ENCODE assay signal across 8 cellular contexts in genomic region chr19:19627716-19628498, GRCh38. TPM values are rescaled to one million over a fixed set of nuclear protein-coding genes. Genes with fewer than 3 reads are reported as not detected.
DNase-seq lines count a peak whose midpoint lies in the region; ATAC-seq and TF ChIP-seq lines count a peak whose summit lies in the region.

Gene LPAR2, minus strand, starts transcription at chr19:19628220. Its CDS starts 945 bp downstream, at chr19:19627275.

- peak within 1 kb of the TSS in 4 of 5 donors; percentile 39 to 67 (median 56) for H3K9ac ChIP-seq in subcutaneous abdominal adipose tissue (ENCODE audit: low read length in 5 of 5)

- peaks cover 5 to 50% (median 17%) of the 10 kb centered on the region in 4 donors for H3K4me1 Mint-ChIP-seq in CD4-positive, CD25-positive, alpha-beta regulatory T cell
- H3K4me1 Mint-ChIP-seq in natural killer cell, result peaks cover 20 to 29% of the 10 kb centered on the region in 2 donors

- H3K4me3 ChIP-seq in CD4-positive, CD25-positive, alpha-beta regulatory T cell (ENCODE audit: low read depth, low read length), result peak within 1 kb of the TSS; percentile 84
- H3K4me3 ChIP-seq in effector memory CD4-positive, alpha-beta T cell (ENCODE audit: insufficient read depth, low read depth, low read length, poor library complexity, severe bottlenecking), result peak within 1 kb of the TSS; percentile 68
- H3K4me3 ChIP-seq in subcutaneous abdominal adipose tissue (ENCODE audit: low read depth in 1 of 5, low read length in 5 of 5), result peak within 1 kb of the TSS; percentile 49 to 66 (median 56)

- peaks cover 16% of the 10 kb centered on the region for H3K36me3 Mint-ChIP-seq in CD4-positive, CD25-positive, alpha-beta regulatory T cell
- H3K36me3 Mint-ChIP-seq in natural killer cell, result peaks cover 2% of the 10 kb centered on the region

- peak within 1 kb of the TSS; percentile 89 to 99 (median 98) for H3K4me3 Mint-ChIP-seq in CD4-positive, CD25-positive, alpha-beta regulatory T cell
- peak within 1 kb of the TSS; percentile 86 for H3K4me3 Mint-ChIP-seq in natural killer cell

- intact Hi-C loops in natural killer cell (cut with micrococcal nuclease), result loop anchor here (1.0 to 2.0 kb wide), 2 partner anchors 10 to 15 kb away; partner anchors contain the start of genes GMIP and PBX4

- peak; percentile 83 to 85 for ATAC-seq in CD4-positive, CD25-positive, alpha-beta regulatory T cell (ENCODE audit: low read depth in 2 of 2)
- peak; percentile 60 for ATAC-seq in GM19463 (IDR thresholded peaks at IDR 0.05; ENCODE audit: unreplicated experiment)
- peak; percentile 73 to 87 (median 81) for ATAC-seq in natural killer cell
- no peak for ATAC-seq in GM18517 (IDR thresholded peaks at IDR 0.05; ENCODE audit: unreplicated experiment)

- peaks cover 30% of the 10 kb centered on the region for H3K36me3 ChIP-seq in CD4-positive, CD25-positive, alpha-beta regulatory T cell (ENCODE audit: control insufficient read depth, insufficient read depth, low read length)
- H3K36me3 ChIP-seq in effector memory CD4-positive, alpha-beta T cell (ENCODE audit: control insufficient read depth, insufficient read depth, low read length), result peaks cover 24% of the 10 kb centered on the region
- peaks cover 0 to 17% (median 4%) of the 10 kb centered on the region in 5 donors for H3K36me3 ChIP-seq in subcutaneous abdominal adipose tissue (ENCODE audit: control insufficient read depth in 5 of 5, insufficient read depth in 5 of 5, low read length in 5 of 5)

- H3K27ac Mint-ChIP-seq in CD4-positive, CD25-positive, alpha-beta regulatory T cell, result peak within 1 kb of the TSS; percentile 95 to 99 (median 96)
- H3K27ac Mint-ChIP-seq in natural killer cell, result peak within 1 kb of the TSS; percentile 80 to 88

- peaks cover 29% of the 10 kb centered on the region for H3K4me1 ChIP-seq in CD4-positive, CD25-positive, alpha-beta regulatory T cell (ENCODE audit: control insufficient read depth, insufficient read depth, low read length, poor library complexity, severe bottlenecking)
- peaks cover 22% of the 10 kb centered on the region for H3K4me1 ChIP-seq in effector memory CD4-positive, alpha-beta T cell (ENCODE audit: control insufficient read depth, insufficient read depth, low read length, poor library complexity, severe bottlenecking)
- peaks cover 2 to 19% (median 13%) of the 10 kb centered on the region in 5 donors for H3K4me1 ChIP-seq in subcutaneous abdominal adipose tissue (ENCODE audit: control insufficient read depth in 5 of 5, insufficient read depth in 5 of 5, low read length in 5 of 5)

- peak; percentile 81 to 84 (median 83) for DNase-seq in CD4-positive, CD25-positive, alpha-beta regulatory T cell
- DNase-seq in NCI-H1105 (lab: John Stamatoyannopoulos, UW), result peak; percentile 83
- peak; percentile 60 to 70 for DNase-seq in activated CD4-positive, alpha-beta T cell treated with anti-CD3 and anti-CD28 coated beads, Interleukin-2, amount 50 U/mL, for 48 hours
- DNase-seq in effector memory CD4-positive, alpha-beta T cell, result peak; percentile 72 to 82 (median 77)
- peak; percentile 66 for DNase-seq in natural killer cell

- no peak for TF ChIP-seq CTCF in natural killer cell (IDR thresholded peaks at IDR 0.05)

- H3K27ac ChIP-seq in CD4-positive, CD25-positive, alpha-beta regulatory T cell (ENCODE audit: insufficient read depth, low read length, poor library complexity, severe bottlenecking), result peak within 1 kb of the TSS; percentile 88
- peak within 1 kb of the TSS; percentile 83 for H3K27ac ChIP-seq in effector memory CD4-positive, alpha-beta T cell (ENCODE audit: insufficient read depth, low read length, poor library complexity, severe bottlenecking)
- no peak within 1 kb of the TSS for H3K27ac ChIP-seq in subcutaneous abdominal adipose tissue (ENCODE audit: low read depth, low read length)

- H3K9me3 ChIP-seq in CD4-positive, CD25-positive, alpha-beta regulatory T cell (ENCODE audit: control insufficient read depth in 2 of 2, low read length in 2 of 2), result no peaks in the 10 kb centered on the region
- no peaks in the 10 kb centered on the region for H3K9me3 ChIP-seq in effector memory CD4-positive, alpha-beta T cell (ENCODE audit: control insufficient read depth, low read length)
- no peaks in the 10 kb centered on the region for H3K9me3 ChIP-seq in subcutaneous abdominal adipose tissue (ENCODE audit: control insufficient read depth in 5 of 5, low read length in 5 of 5)

- H3K27me3 Mint-ChIP-seq in CD4-positive, CD25-positive, alpha-beta regulatory T cell, result no peaks in the 10 kb centered on the region
- H3K27me3 Mint-ChIP-seq in natural killer cell (ENCODE audit: low read depth in 2 of 2), result no peaks in the 10 kb centered on the region

- H3K9me3 Mint-ChIP-seq in CD4-positive, CD25-positive, alpha-beta regulatory T cell, result peaks cover 0 to 2% (median 0%) of the 10 kb centered on the region in 7 donors
- no peaks in the 10 kb centered on the region for H3K9me3 Mint-ChIP-seq in natural killer cell

- H3K27me3 ChIP-seq in CD4-positive, CD25-positive, alpha-beta regulatory T cell (ENCODE audit: control insufficient read depth, insufficient read depth, low read length), result no peaks in the 10 kb centered on the region
- H3K27me3 ChIP-seq in effector memory CD4-positive, alpha-beta T cell (replicated peaks; ENCODE audit: control insufficient read depth, insufficient read depth, low read length, poor library complexity, severe bottlenecking), result no peaks in the 10 kb centered on the region
- peaks cover 0 to 8% (median 0%) of the 10 kb centered on the region in 5 donors for H3K27me3 ChIP-seq in subcutaneous abdominal adipose tissue (ENCODE audit: control insufficient read depth in 5 of 5, insufficient read depth in 4 of 5, low read length in 5 of 5)

RNA-seq across cellular contexts. Expression of gene LPAR2, which starts in this region (rescaled TPM):
- 120 TPM for total RNA-seq in CD4-positive, CD25-positive, alpha-beta regulatory T cell
- 10 to 100 TPM; 29.9 to 48.5 (median 40.4) TPM for polyA plus RNA-seq in CD4-positive, CD25-positive, alpha-beta regulatory T cell
- total RNA-seq in natural killer cell, result 10 to 100 TPM; 52.1 to 81.5 (median 56.4) TPM
